ENCODE assay signal across 8 cellular contexts in genomic region chr1:67766117-67766978, GRCh38.
A peak's percentile ranks its signal among the peaks of the same experiment; 100 is the strongest.
DNase-seq lines count a peak whose midpoint lies in the region; ATAC-seq and TF ChIP-seq lines count a peak whose summit lies in the region.

No MANE protein-coding gene starts in this region.

- no peaks in the 10 kb centered on the region for H3K9me2 ChIP-seq in OCI-LY1 (ENCODE audit: low read depth, low read length)

- H3K14ac ChIP-seq in trophoblast cell (ENCODE audit: low read length), result no peak overlapping the region

- no peak overlapping the region for H2AK5ac ChIP-seq in trophoblast cell (ENCODE audit: low read length)

- H3K79me2 ChIP-seq in OCI-LY1 (ENCODE audit: insufficient read depth, low read length), result no peaks in the 10 kb centered on the region
- H3K79me2 ChIP-seq in trophoblast cell (ENCODE audit: control insufficient read depth, insufficient read depth, low read length, poor library complexity), result no peaks in the 10 kb centered on the region

- no peak overlapping the region for H4K8ac ChIP-seq in trophoblast cell (ENCODE audit: low read depth, low read length)

- H2BK12ac ChIP-seq in trophoblast cell (ENCODE audit: low read length), result peak overlapping the region; percentile 2

- ATAC-seq in HG03066 (IDR thresholded peaks at IDR 0.05; ENCODE audit: low read depth, unreplicated experiment) (peak; percentile 61), heart right ventricle (peak; percentile 57 to 82 (median 67))

- no peak overlapping the region for H3K18ac ChIP-seq in trophoblast cell (ENCODE audit: low read length)

- no peak overlapping the region for H4K12ac ChIP-seq in trophoblast cell (ENCODE audit: low read depth, low read length)

- peak; percentile 86 for TF ChIP-seq CTCF in OCI-LY1 (IDR thresholded peaks at IDR 0.05; ENCODE audit: low read length)
- peak; percentile 64 to 81 (median 73) for TF ChIP-seq CTCF in heart right ventricle (IDR thresholded peaks at IDR 0.05)

- H3K27me3 Mint-ChIP-seq in activated naive CD8-positive, alpha-beta T cell, result peaks cover 34% of the 10 kb centered on the region

- 28 to 32% methylated on average over 17 of the region's 17 CpGs for WGBS in heart right ventricle, 2 donors
- no CpG with 5 or more reads among the region's 17 CpGs for WGBS in trophoblast cell (ENCODE audit: extremely low coverage, insufficient coverage, insufficient read length)

- peaks cover 8% of the 10 kb centered on the region for H3K4me1 Mint-ChIP-seq in activated naive CD8-positive, alpha-beta T cell (ENCODE audit: low read depth)

- H2BK120ac ChIP-seq in trophoblast cell (ENCODE audit: insufficient read depth, low read length, poor library complexity), result no peak overlapping the region

- peak overlapping the region; percentile 0 for H3K27ac Mint-ChIP-seq in activated naive CD8-positive, alpha-beta T cell

- H3K23ac ChIP-seq in trophoblast cell (ENCODE audit: low read length), result no peak overlapping the region

- no peak overlapping the region for H3K4ac ChIP-seq in trophoblast cell (ENCODE audit: low read depth, low read length)

- H2BK5ac ChIP-seq in trophoblast cell (ENCODE audit: low read depth, low read length, poor library complexity), result no peak overlapping the region

- H3K4me3 Mint-ChIP-seq in activated naive CD8-positive, alpha-beta T cell, result peak overlapping the region; percentile 40

- H3K27me3 ChIP-seq in OCI-LY1 (ENCODE audit: insufficient read depth, low read length), result no peaks in the 10 kb centered on the region
- no peaks in the 10 kb centered on the region for H3K27me3 ChIP-seq in heart right ventricle
- H3K27me3 ChIP-seq in trophoblast cell (ENCODE audit: insufficient read depth, low read length), result no peaks in the 10 kb centered on the region

- H3K4me1 ChIP-seq in OCI-LY1 (ENCODE audit: insufficient read depth, low read length, severe bottlenecking) (no peaks in the 10 kb centered on the region), heart right ventricle (peaks cover 0 to 21% (median 13%) of the 10 kb centered on the region in 9 donors), trophoblast cell (ENCODE audit: control insufficient read depth in 1 of 2, insufficient read depth in 2 of 2, low read length in 2 of 2) (no peaks in the 10 kb centered on the region)

- H3K9me3 Mint-ChIP-seq in activated naive CD8-positive, alpha-beta T cell (ENCODE audit: low read depth), result no peaks in the 10 kb centered on the region

- no peak overlapping the region for H4K91ac ChIP-seq in trophoblast cell (ENCODE audit: low read depth, low read length)

- H3F3A ChIP-seq in OCI-LY1 (ENCODE audit: insufficient read depth, low read length), result no peaks in the 10 kb centered on the region

- H3K4me3 ChIP-seq in OCI-LY1 (ENCODE audit: low read depth, low read length, poor library complexity, severe bottlenecking) (no peak overlapping the region), heart right ventricle (peak overlapping the region in 6 of 10 donors; percentile 23 to 36 (median 34)), trophoblast cell (ENCODE audit: low read depth, low read length) (no peak overlapping the region)

- no peaks in the 10 kb centered on the region for H3K9me3 ChIP-seq in OCI-LY1 (ENCODE audit: low read length)
- no peaks in the 10 kb centered on the region for H3K9me3 ChIP-seq in heart right ventricle
- H3K9me3 ChIP-seq in trophoblast cell (ENCODE audit: insufficient read depth, low read depth, low read length), result no peaks in the 10 kb centered on the region

- H3K36me3 ChIP-seq in OCI-LY1 (ENCODE audit: insufficient read depth, low read length) (no peaks in the 10 kb centered on the region), heart right ventricle (no peaks in the 10 kb centered on the region), trophoblast cell (ENCODE audit: control insufficient read depth in 1 of 2, insufficient read depth in 2 of 2, low read length in 2 of 2) (no peaks in the 10 kb centered on the region)

- H4K20me1 ChIP-seq in OCI-LY1 (ENCODE audit: insufficient read depth, low read length), result no peaks in the 10 kb centered on the region

- no peak overlapping the region for H3K9ac ChIP-seq in OCI-LY1 (ENCODE audit: low read length)
- no peak overlapping the region for H3K9ac ChIP-seq in trophoblast cell (ENCODE audit: low read length)

- H2AFZ ChIP-seq in OCI-LY1 (ENCODE audit: low read length) (no peak overlapping the region), trophoblast cell (ENCODE audit: insufficient read depth, low read length, poor library complexity) (no peak overlapping the region)

- peak; percentile 51 for DNase-seq in DMS79 treated with DMSO at 0.1 percent for 48 hours (lab: John Stamatoyannopoulos, UW)
- DNase-seq in DMS79 (lab: John Stamatoyannopoulos, UW), result no peak
- DNase-seq in heart right ventricle, result peak; percentile 21 to 32
- peak; percentile 40 to 67 for DNase-seq in trophoblast cell
- DNase-seq in GF-D8 (lab: John Stamatoyannopoulos, UW), result no peak

- H3K36me3 Mint-ChIP-seq in activated naive CD8-positive, alpha-beta T cell, result no peaks in the 10 kb centered on the region

- H3K79me1 ChIP-seq in trophoblast cell (ENCODE audit: low read length), result no peaks in the 10 kb centered on the region

- no peak overlapping the region for H3K4me2 ChIP-seq in OCI-LY1 (ENCODE audit: low read length)
- H3K4me2 ChIP-seq in trophoblast cell (ENCODE audit: low read length), result peak overlapping the region; percentile 26

- H3K27ac ChIP-seq in OCI-LY1 (ENCODE audit: low read depth, low read length, poor library complexity, severe bottlenecking) (no peak overlapping the region), heart right ventricle (peak overlapping the region in 3 of 10 donors; percentile 14 to 56 (median 29)), trophoblast cell (ENCODE audit: low read depth, low read length) (no peak overlapping the region)

- intact Hi-C loops in heart right ventricle (cut with DNase I), result loop anchor here in 9 of 10 donors (2.0 to 10.0 kb wide), 11 partner anchors 66 to 578 kb away; partner anchors contain the start of gene GNG12 (in 6 of the 9)

Comparison
In these comparisons a context has a peak if more than half of its experiments do, and no peak if none do; other contexts are left out.
1. DNase-seq: peak in DMS79 treated with DMSO at 0.1 percent for 48 hours (single experiment), heart right ventricle (2 of 2) and trophoblast cell (2 of 2); none in DMS79 (single experiment) and GF-D8 (single experiment).
2. H3K4me3 ChIP-seq: peak in heart right ventricle (6 of 10); none in OCI-LY1 (single experiment) and trophoblast cell (single experiment).